In genomic region chr14:86217523-86217922, GRCh38 we compare ENCODE assay signal across 25 cellular contexts.
DNase-seq lines count a peak whose midpoint lies in the region; ATAC-seq and TF ChIP-seq lines count a peak whose summit lies in the region.
"Had no signal": no experiment of that assay in that cellular context is flagged by ENCODE, and none has a peak within 500 bp of the region (broad histone marks: within the 10 kb centered on the region; RNA-seq: fewer than 3 reads in every experiment).

No MANE protein-coding gene starts in this region.

- H3K9ac ChIP-seq in H9 (ENCODE audit: extremely low read depth, insufficient read length, low read length) (no peak overlapping the region), mesenchymal stem cell (ENCODE audit: low read length) (no peak overlapping the region)

- no peak overlapping the region for H3T11ph ChIP-seq in H9 (ENCODE audit: low read length)

- H3K36me3 ChIP-seq in mesenchymal stem cell (ENCODE audit: control insufficient read depth in 1 of 2, insufficient read depth in 2 of 2, low read depth in 1 of 2, low read length in 2 of 2) (no peaks in the 10 kb centered on the region), suprapubic skin (no peaks in the 10 kb centered on the region)

- no peak for TF ChIP-seq EP300 in suprapubic skin (IDR thresholded peaks at IDR 0.05)

- no peak overlapping the region for H4K5ac ChIP-seq in H9 (ENCODE audit: insufficient read length, low read depth, low read length)

- H3K4me1 Mint-ChIP-seq in H9 (peaks cover 12 to 13% of the 10 kb centered on the region in 2 experiments), WTC11 (peaks cover 17% of the 10 kb centered on the region)
- no peaks in the 10 kb centered on the region for H3K4me1 Mint-ChIP-seq in activated CD4-positive, alpha-beta T cell treated with anti-CD3 and anti-CD28 coated beads, Interleukin-2, amount 10 ng/mL, durations not matched to agents 7 days and 5 days

- H3K79me1 ChIP-seq in H9 (ENCODE audit: insufficient read depth, low read depth, low read length, poor library complexity, severe bottlenecking) (no peaks in the 10 kb centered on the region), mesenchymal stem cell (replicated peaks; ENCODE audit: low read length, poor library complexity, severe bottlenecking) (no peaks in the 10 kb centered on the region)

- no peaks in the 10 kb centered on the region for H4K20me1 ChIP-seq in H9 (ENCODE audit: control insufficient read depth, insufficient read depth, insufficient read length)

- H2BK5ac ChIP-seq in H9 (ENCODE audit: insufficient read length, low read length) (no peak overlapping the region), mesenchymal stem cell (ENCODE audit: low read depth, low read length, poor library complexity, severe bottlenecking) (no peak overlapping the region)

- WGBS in H9 (ENCODE audit: extremely low coverage, insufficient read length, low lambda C conversion rate), result no CpG with 5 or more reads among the region's 14 CpGs
- WGBS in mesenchymal stem cell, result 76% methylated on average over 9 of the region's 14 CpGs
- WGBS in suprapubic skin, result 67% methylated on average over 14 of the region's 14 CpGs

- H3K23ac ChIP-seq in H9 (ENCODE audit: insufficient read length, low read depth, low read length) (no peak overlapping the region), mesenchymal stem cell (ENCODE audit: low read length in 2 of 2) (no peak overlapping the region)

- H2AFZ ChIP-seq in H9 (ENCODE audit: low read length) (no peak overlapping the region), mesenchymal stem cell (ENCODE audit: low read depth, low read length) (peak overlapping the region; percentile 27)

- H3K9me3 Mint-ChIP-seq in H9 (no peaks in the 10 kb centered on the region), WTC11 (no peaks in the 10 kb centered on the region)
- no peaks in the 10 kb centered on the region for H3K9me3 Mint-ChIP-seq in activated CD4-positive, alpha-beta T cell treated with anti-CD3 and anti-CD28 coated beads, Interleukin-2, amount 10 ng/mL, durations not matched to agents 7 days and 5 days

- TF ChIP-seq CTCF in H9 (conservative IDR thresholded peaks at IDR 0.05) (peak; percentile 38; the same call in 2 of the 3 replicates), WTC11 (IDR thresholded peaks at IDR 0.05) (no peak), suprapubic skin (IDR thresholded peaks at IDR 0.05) (no peak)

- H4K91ac ChIP-seq in H9 (ENCODE audit: insufficient read length, low read depth, low read length) (no peak overlapping the region), mesenchymal stem cell (ENCODE audit: low read length) (no peak overlapping the region)

- no peaks in the 10 kb centered on the region; the same call in 1 of the 2 replicates for H3K4me1 ChIP-seq in H9 (ENCODE audit: insufficient read depth, low read length)
- H3K4me1 ChIP-seq in mesenchymal stem cell (ENCODE audit: control insufficient read depth, insufficient read depth, low read depth, low read length), result peaks cover 2% of the 10 kb centered on the region
- no peaks in the 10 kb centered on the region for H3K4me1 ChIP-seq in suprapubic skin
- H3K4me1 ChIP-seq: Caco-2 had no signal

- H2BK120ac ChIP-seq in H9 (ENCODE audit: low read depth, low read length, poor library complexity, severe bottlenecking), result no peak overlapping the region
- H2BK120ac ChIP-seq in mesenchymal stem cell (ENCODE audit: low read depth, low read length), result no peak overlapping the region

- H3K4me3 Mint-ChIP-seq in H9, result no peak overlapping the region
- H3K4me3 Mint-ChIP-seq in WTC11, result no peak overlapping the region
- H3K4me3 Mint-ChIP-seq in activated CD4-positive, alpha-beta T cell treated with anti-CD3 and anti-CD28 coated beads, Interleukin-2, amount 10 ng/mL, durations not matched to agents 7 days and 5 days, result no peak overlapping the region
- H3K4me3 Mint-ChIP-seq: CD8-positive, alpha-beta T cell had no signal

- H3K4me2 ChIP-seq in H9 (ENCODE audit: insufficient read depth, insufficient read length, low read length) (no peak overlapping the region), mesenchymal stem cell (ENCODE audit: low read length, poor library complexity, severe bottlenecking) (no peak overlapping the region)

- no peaks in the 10 kb centered on the region; the same call in 1 of the 2 replicates for H3K27me3 Mint-ChIP-seq in H9 (ENCODE audit: low read depth)
- H3K27me3 Mint-ChIP-seq in WTC11 (ENCODE audit: low read depth), result peaks cover 3% of the 10 kb centered on the region; the same call in 1 of the 2 replicates
- no peaks in the 10 kb centered on the region for H3K27me3 Mint-ChIP-seq in activated CD4-positive, alpha-beta T cell treated with anti-CD3 and anti-CD28 coated beads, Interleukin-2, amount 10 ng/mL, durations not matched to agents 7 days and 5 days

- no peaks in the 10 kb centered on the region for H3K23me2 ChIP-seq in H9 (ENCODE audit: insufficient read length, low read depth, low read length, poor library complexity, severe bottlenecking)

- POLR2A ChIA-PET in WTC11 (lab: Charles Lee), result interaction anchor here (0.6 kb wide), 1 partner anchor 9 kb away, joined by 5 read pairs; no protein-coding TSS in a partner anchor
- POLR2A ChIA-PET in activated CD4-positive, alpha-beta T cell treated with anti-CD3 and anti-CD28 coated beads, Interleukin-2, amount 10 ng/mL, durations not matched to agents 7 days and 5 days (lab: Charles Lee), result no interaction called here

- H3K27ac Mint-ChIP-seq in H9, result no peak overlapping the region
- no peak overlapping the region for H3K27ac Mint-ChIP-seq in WTC11
- no peak overlapping the region for H3K27ac Mint-ChIP-seq in activated CD4-positive, alpha-beta T cell treated with anti-CD3 and anti-CD28 coated beads, Interleukin-2, amount 10 ng/mL, durations not matched to agents 7 days and 5 days
- H3K27ac Mint-ChIP-seq: CD8-positive, alpha-beta T cell had no signal

- peak; percentile 75 for ATAC-seq in WTC11
- ATAC-seq: CD8-positive, alpha-beta T cell; Panc1 had no signal

- no peak overlapping the region for H2AK5ac ChIP-seq in H9 (ENCODE audit: insufficient read length, low read length)
- H2AK5ac ChIP-seq in mesenchymal stem cell (ENCODE audit: low read length, severe bottlenecking), result no peak overlapping the region

- H2BK12ac ChIP-seq in H9 (ENCODE audit: insufficient read length, low read depth, low read length) (no peak overlapping the region), mesenchymal stem cell (ENCODE audit: low read length in 2 of 2) (no peak overlapping the region)

- no peaks in the 10 kb centered on the region for H3K36me3 Mint-ChIP-seq in H9 (ENCODE audit: insufficient read depth in 1 of 3, low read depth in 3 of 3)
- H3K36me3 Mint-ChIP-seq in WTC11, result no peaks in the 10 kb centered on the region
- H3K36me3 Mint-ChIP-seq in activated CD4-positive, alpha-beta T cell treated with anti-CD3 and anti-CD28 coated beads, Interleukin-2, amount 10 ng/mL, durations not matched to agents 7 days and 5 days (ENCODE audit: low read depth), result no peaks in the 10 kb centered on the region
- H3K36me3 Mint-ChIP-seq: CD8-positive, alpha-beta T cell had no signal

- H3K27ac ChIP-seq in H9 (ENCODE audit: insufficient read length, low read depth, low read length), result no peak overlapping the region
- H3K27ac ChIP-seq in mesenchymal stem cell (ENCODE audit: low read length, poor library complexity, severe bottlenecking), result no peak overlapping the region
- no peak overlapping the region for H3K27ac ChIP-seq in suprapubic skin
- H3K27ac ChIP-seq: HL-60, RWPE1, SK-N-MC had no signal

- H3K56ac ChIP-seq in H9 (ENCODE audit: insufficient read length, low read depth, low read length), result no peak overlapping the region

- H4K8ac ChIP-seq in H9 (replicated peaks; ENCODE audit: insufficient read length, low read depth, low read length) (no peak overlapping the region), mesenchymal stem cell (ENCODE audit: low read length) (no peak overlapping the region)

- no peaks in the 10 kb centered on the region for H3K9me3 ChIP-seq in H9 (ENCODE audit: control insufficient read depth, low read depth, low read length)
- H3K9me3 ChIP-seq in mesenchymal stem cell (ENCODE audit: control insufficient read depth, low read length), result no peaks in the 10 kb centered on the region
- no peaks in the 10 kb centered on the region for H3K9me3 ChIP-seq in suprapubic skin
- H3K9me3 ChIP-seq: Caco-2 had no signal

- H3K18ac ChIP-seq in H9 (ENCODE audit: insufficient read length, low read depth, low read length), result no peak overlapping the region
- no peak overlapping the region for H3K18ac ChIP-seq in mesenchymal stem cell (ENCODE audit: low read depth in 1 of 2, low read length in 2 of 2)

- CTCF ChIA-PET in WTC11 (lab: Charles Lee), result no interaction called here
- CTCF ChIA-PET in activated CD4-positive, alpha-beta T cell treated with anti-CD3 and anti-CD28 coated beads, Interleukin-2, amount 10 ng/mL, durations not matched to agents 7 days and 5 days (lab: Charles Lee), result no interaction called here

- H3K14ac ChIP-seq in H9 (ENCODE audit: insufficient read depth, low read length) (no peak overlapping the region), mesenchymal stem cell (ENCODE audit: low read length in 2 of 2) (no peak overlapping the region)

- no peaks in the 10 kb centered on the region for H3K27me3 ChIP-seq in H9 (ENCODE audit: insufficient read depth, low read length)
- no peaks in the 10 kb centered on the region for H3K27me3 ChIP-seq in mesenchymal stem cell (ENCODE audit: control insufficient read depth in 1 of 2, insufficient read depth in 1 of 2, low read length in 2 of 2)
- H3K27me3 ChIP-seq in suprapubic skin, result no peaks in the 10 kb centered on the region

- no peak overlapping the region for H3K4ac ChIP-seq in H9 (ENCODE audit: low read depth, low read length)
- no peak overlapping the region for H3K4ac ChIP-seq in mesenchymal stem cell (ENCODE audit: low read depth in 1 of 2, low read length in 2 of 2)

- H2BK15ac ChIP-seq in H9 (ENCODE audit: low read depth, low read length) (no peak overlapping the region), mesenchymal stem cell (ENCODE audit: low read depth, poor library complexity, severe bottlenecking) (no peak overlapping the region)

- DNase-seq in Daoy (ENCODE audit: low read depth), result peak; percentile 29
- peak; percentile 51 for DNase-seq in H9
- DNase-seq in WTC11 (ENCODE audit: low spot score), result peak; percentile 34
- DNase-seq in mesenchymal stem cell, result no peak
- no peak for DNase-seq in GM19238 (ENCODE audit: insufficient read length, low spot score)
- DNase-seq in suprapubic skin (ENCODE audit: low spot score in 2 of 2), result no peak
- DNase-seq in activated CD4-positive, alpha-beta T cell treated with anti-CD3 and anti-CD28 coated beads, Interleukin-2, amount 10 ng/mL, durations not matched to agents 7 days and 5 days, result no peak
- DNase-seq: C1 segment of cervical spinal cord; Caco-2; CD8-positive, alpha-beta T cell; EL; GF-D8; Karpas-422; MV-4-11; NCI-H1436 treated with DMSO at 0.1 percent for 48 hours; NCI-H187 treated with DMSO at 0.1 percent for 48 hours; NCI-H2107; NCI-H446; NCI-H524 treated with DMSO at 0.1 percent for 48 hours; NCI-H82; SHP77 treated with DMSO at 0.1 percent for 48 hours had no signal

- no peak overlapping the region for H2BK20ac ChIP-seq in H9 (ENCODE audit: low read depth, low read length, poor library complexity, severe bottlenecking)

- no peak for TF ChIP-seq POLR2A in suprapubic skin (IDR thresholded peaks at IDR 0.05)

- no peak overlapping the region for H3K4me3 ChIP-seq in mesenchymal stem cell (ENCODE audit: insufficient read depth in 1 of 2, low read depth in 1 of 2, low read length in 2 of 2)
- H3K4me3 ChIP-seq in suprapubic skin, result no peak overlapping the region
- H3K4me3 ChIP-seq: SK-N-MC had no signal

- no peaks in the 10 kb centered on the region for H3K79me2 ChIP-seq in H9 (ENCODE audit: insufficient read depth, low read length)

Comparison
In these comparisons a context has a peak if more than half of its experiments do, and no peak if none do; other contexts are left out.
1. DNase-seq: peak in Daoy (single experiment), H9 (single experiment) and WTC11 (single experiment); none in mesenchymal stem cell (single experiment), GM19238 (single experiment), suprapubic skin (0 of 2) and activated CD4-positive, alpha-beta T cell treated with anti-CD3 and anti-CD28 coated beads, Interleukin-2, amount 10 ng/mL, durations not matched to agents 7 days and 5 days (single experiment).